ENCODE assay signal across 1 cellular context in the genomic region with DNA sequence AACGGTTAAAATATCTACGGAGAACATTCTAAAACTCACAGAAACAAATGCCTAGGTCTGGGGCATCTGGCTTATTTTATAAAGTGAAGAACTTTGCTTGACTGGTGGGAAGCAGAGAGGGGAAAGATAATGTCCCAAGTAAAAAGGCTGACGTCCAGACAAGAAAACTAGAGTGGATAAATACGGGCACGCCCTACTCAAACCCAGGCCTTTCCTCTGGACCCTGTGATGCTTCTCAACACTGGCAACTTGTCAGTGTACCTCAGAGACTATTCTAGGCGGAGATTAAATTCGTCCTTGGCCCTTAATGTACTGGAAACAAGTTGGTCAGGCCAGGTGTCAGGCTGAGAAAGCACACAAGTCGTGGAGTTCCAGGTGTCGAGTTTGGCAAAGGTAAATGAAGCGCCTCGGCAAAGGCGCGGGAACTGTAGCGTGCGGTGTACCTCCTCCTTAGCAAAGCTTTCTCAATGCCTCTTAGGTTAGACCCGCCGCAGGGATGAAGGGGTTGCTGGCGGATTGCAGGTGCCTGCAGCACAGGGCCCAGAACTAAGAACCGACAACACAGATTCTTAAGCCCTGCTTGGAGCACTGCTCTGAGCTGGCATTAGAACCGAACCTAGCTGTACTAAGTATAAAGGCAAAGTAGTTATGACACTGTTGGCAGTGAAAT.
TF ChIP-seq lines count a peak whose summit lies in the region.

No MANE protein-coding gene starts in this region.

TF ChIP-seq in HEK293, 187 proteins besides CTCF, POLR2A, EP300 and RAD21 (continued from another document):
- TF ChIP-seq, protein P1, sequence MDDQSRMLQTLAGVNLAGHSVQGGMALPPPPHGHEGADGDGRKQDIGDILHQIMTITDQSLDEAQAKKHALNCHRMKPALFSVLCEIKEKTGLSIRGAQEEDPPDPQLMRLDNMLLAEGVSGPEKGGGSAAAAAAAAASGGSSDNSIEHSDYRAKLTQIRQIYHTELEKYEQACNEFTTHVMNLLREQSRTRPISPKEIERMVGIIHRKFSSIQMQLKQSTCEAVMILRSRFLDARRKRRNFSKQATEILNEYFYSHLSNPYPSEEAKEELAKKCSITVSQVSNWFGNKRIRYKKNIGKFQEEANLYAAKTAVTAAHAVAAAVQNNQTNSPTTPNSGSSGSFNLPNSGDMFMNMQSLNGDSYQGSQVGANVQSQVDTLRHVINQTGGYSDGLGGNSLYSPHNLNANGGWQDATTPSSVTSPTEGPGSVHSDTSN (CRISPR knock-in tag; IDR thresholded peaks at IDR 0.05): no peak
- TF ChIP-seq REPIN1 (tag by site-specific recombination; IDR thresholded peaks at IDR 0.05; ENCODE audit: low read depth) (no peak), ZNF501 (tag by site-specific recombination; IDR thresholded peaks at IDR 0.05) (peak; percentile 7; the same call in 1 of the 2 replicates), ELK4 (IDR thresholded peaks at IDR 0.05; ENCODE audit: borderline replicate concordance, low read depth, low read length) (no peak), ZNF558 (tag by site-specific recombination; IDR thresholded peaks at IDR 0.05) (no peak), ZNF600 (tag by site-specific recombination; IDR thresholded peaks at IDR 0.05) (peak; percentile 44), ZNF404 (tag by site-specific recombination; IDR thresholded peaks at IDR 0.05) (0 out of 2 replicates have a peak, but pooled peaks have one; percentile 6), HOXC10 (CRISPR knock-in tag; IDR thresholded peaks at IDR 0.05) (no peak), ZNF621 (tag by site-specific recombination; IDR thresholded peaks at IDR 0.05) (no peak)
- TF ChIP-seq, protein P2, sequence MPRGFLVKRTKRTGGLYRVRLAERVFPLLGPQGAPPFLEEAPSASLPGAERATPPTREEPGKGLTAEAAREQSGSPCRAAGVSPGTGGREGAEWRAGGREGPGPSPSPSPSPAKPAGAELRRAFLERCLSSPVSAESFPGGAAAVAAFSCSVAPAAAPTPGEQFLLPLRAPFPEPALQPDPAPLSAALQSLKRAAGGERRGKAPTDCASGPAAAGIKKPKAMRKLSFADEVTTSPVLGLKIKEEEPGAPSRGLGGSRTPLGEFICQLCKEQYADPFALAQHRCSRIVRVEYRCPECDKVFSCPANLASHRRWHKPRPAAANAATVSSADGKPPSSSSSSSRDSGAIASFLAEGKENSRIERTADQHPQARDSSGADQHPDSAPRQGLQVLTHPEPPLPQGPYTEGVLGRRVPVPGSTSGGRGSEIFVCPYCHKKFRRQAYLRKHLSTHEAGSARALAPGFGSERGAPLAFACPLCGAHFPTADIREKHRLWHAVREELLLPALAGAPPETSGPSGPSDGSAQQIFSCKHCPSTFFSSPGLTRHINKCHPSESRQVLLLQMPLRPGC (tag by site-specific recombination; IDR thresholded peaks at IDR 0.05): 0 out of 2 replicates have a peak, but pooled peaks have one; percentile 2
- TF ChIP-seq, protein P3, sequence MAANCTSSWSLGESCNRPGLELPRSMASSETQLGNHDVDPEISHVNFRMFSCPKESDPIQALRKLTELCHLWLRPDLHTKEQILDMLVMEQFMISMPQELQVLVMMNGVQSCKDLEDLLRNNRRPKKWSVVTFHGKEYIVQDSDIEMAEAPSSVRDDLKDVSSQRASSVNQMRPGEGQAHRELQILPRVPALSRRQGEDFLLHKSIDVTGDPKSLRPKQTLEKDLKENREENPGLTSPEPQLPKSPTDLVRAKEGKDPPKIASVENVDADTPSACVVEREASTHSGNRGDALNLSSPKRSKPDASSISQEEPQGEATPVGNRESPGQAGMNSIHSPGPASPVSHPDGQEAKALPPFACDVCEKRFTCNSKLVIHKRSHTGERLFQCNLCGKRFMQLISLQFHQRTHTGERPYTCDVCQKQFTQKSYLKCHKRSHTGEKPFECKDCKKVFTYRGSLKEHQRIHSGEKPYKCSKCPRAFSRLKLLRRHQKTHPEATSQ (tag by site-specific recombination; IDR thresholded peaks at IDR 0.05): no peak
- TF ChIP-seq, protein P4, sequence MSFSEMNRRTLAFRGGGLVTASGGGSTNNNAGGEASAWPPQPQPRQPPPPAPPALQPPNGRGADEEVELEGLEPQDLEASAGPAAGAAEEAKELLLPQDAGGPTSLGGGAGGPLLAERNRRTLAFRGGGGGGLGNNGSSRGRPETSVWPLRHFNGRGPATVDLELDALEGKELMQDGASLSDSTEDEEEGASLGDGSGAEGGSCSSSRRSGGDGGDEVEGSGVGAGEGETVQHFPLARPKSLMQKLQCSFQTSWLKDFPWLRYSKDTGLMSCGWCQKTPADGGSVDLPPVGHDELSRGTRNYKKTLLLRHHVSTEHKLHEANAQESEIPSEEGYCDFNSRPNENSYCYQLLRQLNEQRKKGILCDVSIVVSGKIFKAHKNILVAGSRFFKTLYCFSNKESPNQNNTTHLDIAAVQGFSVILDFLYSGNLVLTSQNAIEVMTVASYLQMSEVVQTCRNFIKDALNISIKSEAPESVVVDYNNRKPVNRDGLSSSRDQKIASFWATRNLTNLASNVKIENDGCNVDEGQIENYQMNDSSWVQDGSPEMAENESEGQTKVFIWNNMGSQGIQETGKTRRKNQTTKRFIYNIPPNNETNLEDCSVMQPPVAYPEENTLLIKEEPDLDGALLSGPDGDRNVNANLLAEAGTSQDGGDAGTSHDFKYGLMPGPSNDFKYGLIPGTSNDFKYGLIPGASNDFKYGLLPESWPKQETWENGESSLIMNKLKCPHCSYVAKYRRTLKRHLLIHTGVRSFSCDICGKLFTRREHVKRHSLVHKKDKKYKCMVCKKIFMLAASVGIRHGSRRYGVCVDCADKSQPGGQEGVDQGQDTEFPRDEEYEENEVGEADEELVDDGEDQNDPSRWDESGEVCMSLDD (tag by site-specific recombination; IDR thresholded peaks at IDR 0.05): no peak
- TF ChIP-seq, protein P5, sequence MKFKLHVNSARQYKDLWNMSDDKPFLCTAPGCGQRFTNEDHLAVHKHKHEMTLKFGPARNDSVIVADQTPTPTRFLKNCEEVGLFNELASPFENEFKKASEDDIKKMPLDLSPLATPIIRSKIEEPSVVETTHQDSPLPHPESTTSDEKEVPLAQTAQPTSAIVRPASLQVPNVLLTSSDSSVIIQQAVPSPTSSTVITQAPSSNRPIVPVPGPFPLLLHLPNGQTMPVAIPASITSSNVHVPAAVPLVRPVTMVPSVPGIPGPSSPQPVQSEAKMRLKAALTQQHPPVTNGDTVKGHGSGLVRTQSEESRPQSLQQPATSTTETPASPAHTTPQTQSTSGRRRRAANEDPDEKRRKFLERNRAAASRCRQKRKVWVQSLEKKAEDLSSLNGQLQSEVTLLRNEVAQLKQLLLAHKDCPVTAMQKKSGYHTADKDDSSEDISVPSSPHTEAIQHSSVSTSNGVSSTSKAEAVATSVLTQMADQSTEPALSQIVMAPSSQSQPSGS (tag by site-specific recombination; IDR thresholded peaks at IDR 0.05; ENCODE audit: low read depth): no peak
